Comparison of ENCODE assay signal across 20 cellular contexts in the genomic region with DNA sequence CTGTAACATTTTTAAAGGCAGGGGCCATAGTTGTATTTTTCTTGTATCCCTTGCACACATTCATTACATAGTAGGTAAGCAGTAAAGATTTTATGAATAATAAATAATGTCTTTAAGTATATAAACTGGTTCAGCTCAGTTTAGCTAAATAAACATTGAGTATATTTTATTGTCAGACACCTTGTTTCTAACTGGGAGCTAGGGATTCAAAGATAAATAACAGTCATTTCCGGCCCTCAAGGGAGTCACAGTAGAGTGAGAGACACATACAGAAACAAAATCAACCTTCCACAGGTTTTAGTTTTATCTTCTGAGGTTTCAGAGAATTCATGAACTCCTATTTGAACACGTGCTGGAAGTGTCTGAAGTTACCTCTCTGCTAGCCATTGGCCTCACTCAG.
"Had no signal": no experiment of that assay in that cellular context is flagged by ENCODE, and none has a peak within 500 bp of the region (broad histone marks: within the 10 kb centered on the region; RNA-seq: fewer than 3 reads in every experiment).

No MANE protein-coding gene starts in this region.

- H3K9me3 Mint-ChIP-seq: brain; dendritic cell treated with granulocyte-macrophage colony-stimulating factor and Interleukin-4, amounts not matched to agents 40 ng/mL and 50 ng/mL, for 4 days had no signal

- H3K27me3 ChIP-seq: heart right ventricle, left lung, pancreas, upper lobe of right lung had no signal

- H3K36me3 ChIP-seq: heart right ventricle, left lung, pancreas, upper lobe of right lung had no signal

- H3K27me3 Mint-ChIP-seq: activated naive CD4-positive, alpha-beta T cell treated with anti-CD3 and anti-CD28 coated beads, Interleukin-2, amount 50 U/mL, for 24 hours; brain; dendritic cell treated with granulocyte-macrophage colony-stimulating factor and Interleukin-4, amounts not matched to agents 40 ng/mL and 50 ng/mL, for 4 days; natural killer cell treated with Interleukin-12 subunit alpha and Interleukin-12 subunit beta and Interleukin-15 and Interleukin-18, amount 100 ng/mL, for 72 hours had no signal

- H3K9me3 ChIP-seq: heart right ventricle, left lung, pancreas, upper lobe of right lung had no signal

- H3K4me3 ChIP-seq: heart right ventricle, left lung, pancreas, upper lobe of right lung had no signal

- ATAC-seq: heart right ventricle; left lung; natural killer cell treated with Interleukin-12 subunit alpha and Interleukin-12 subunit beta and Interleukin-15 and Interleukin-18, amount 100 ng/mL, for 72 hours; pancreas; right cardiac atrium; stimulated activated naive CD8-positive, alpha-beta T cell treated with anti-CD3 and anti-CD28 coated beads, Interleukin-15, Interleukin-2, amounts not matched to agents 100 U/mL and 50 U/mL, for 24 hours; upper lobe of right lung had no signal

- H3K27ac ChIP-seq: heart right ventricle, left lung, pancreas, upper lobe of right lung had no signal

- H3K4me3 Mint-ChIP-seq: activated naive CD4-positive, alpha-beta T cell treated with anti-CD3 and anti-CD28 coated beads, Interleukin-2, amount 50 U/mL, for 24 hours; brain; dendritic cell treated with granulocyte-macrophage colony-stimulating factor and Interleukin-4, amounts not matched to agents 40 ng/mL and 50 ng/mL, for 4 days; natural killer cell treated with Interleukin-12 subunit alpha and Interleukin-12 subunit beta and Interleukin-15 and Interleukin-18, amount 100 ng/mL, for 72 hours had no signal

- H3K36me3 Mint-ChIP-seq: activated naive CD4-positive, alpha-beta T cell treated with anti-CD3 and anti-CD28 coated beads, Interleukin-2, amount 50 U/mL, for 24 hours; brain; natural killer cell treated with Interleukin-12 subunit alpha and Interleukin-12 subunit beta and Interleukin-15 and Interleukin-18, amount 100 ng/mL, for 72 hours had no signal

- H3K4me1 ChIP-seq: left lung, upper lobe of right lung had no signal

- DNase-seq: activated gamma-delta T cell treated with Interleukin-2 at 50 U/mL for 16 hours; activated T-cell treated with anti-CD3 and anti-CD28 coated beads, Interleukin-2, amount 50 U/mL, for 1 hour; aorta; effector CD4-positive, alpha-beta T cell; erythroblast; foreskin fibroblast; heart right ventricle; left lung; midbrain; pancreas; right cardiac atrium; stimulated activated CD4-positive, alpha-beta T cell treated with anti-CD3 and anti-CD28 coated beads, Interleukin-12 subunit alpha, Interleukin-12 subunit beta, amount 100 ng/mL, for 4 hours; stimulated activated CD4-positive, alpha-beta T cell treated with anti-CD3 and anti-CD28 coated beads, Interleukin-4, amount 100 ng/mL, for 4 hours; stimulated activated naive CD8-positive, alpha-beta T cell treated with anti-CD3 and anti-CD28 coated beads, Interleukin-15, Interleukin-2, amounts not matched to agents 100 U/mL and 50 U/mL, for 24 hours; T-helper 2 cell; upper lobe of right lung had no signal

- H3K27ac Mint-ChIP-seq: activated naive CD4-positive, alpha-beta T cell treated with anti-CD3 and anti-CD28 coated beads, Interleukin-2, amount 50 U/mL, for 24 hours; brain; dendritic cell treated with granulocyte-macrophage colony-stimulating factor and Interleukin-4, amounts not matched to agents 40 ng/mL and 50 ng/mL, for 4 days; natural killer cell treated with Interleukin-12 subunit alpha and Interleukin-12 subunit beta and Interleukin-15 and Interleukin-18, amount 100 ng/mL, for 72 hours had no signal

- H3K4me1 Mint-ChIP-seq: activated naive CD4-positive, alpha-beta T cell treated with anti-CD3 and anti-CD28 coated beads, Interleukin-2, amount 50 U/mL, for 24 hours had no signal
